1 cellular context compared by ENCODE assay signal in genomic region chr5:147689436-147689835, GRCh38.
TF ChIP-seq lines count a peak whose summit lies in the region.

No MANE protein-coding gene starts in this region.

TF ChIP-seq in WTC11, 78 proteins besides CTCF, POLR2A, EP300 and RAD21 (continued from another document):
- TF ChIP-seq AR (CRISPR knock-in tag; IDR thresholded peaks at IDR 0.05): no peak
- no peak for TF ChIP-seq NFYB (CRISPR knock-in tag; conservative IDR thresholded peaks at IDR 0.05; ENCODE audit: low read depth)
- TF ChIP-seq KAT7 (CRISPR knock-in tag; IDR thresholded peaks at IDR 0.05; ENCODE audit: borderline replicate concordance): no peak
